In the genomic region with DNA sequence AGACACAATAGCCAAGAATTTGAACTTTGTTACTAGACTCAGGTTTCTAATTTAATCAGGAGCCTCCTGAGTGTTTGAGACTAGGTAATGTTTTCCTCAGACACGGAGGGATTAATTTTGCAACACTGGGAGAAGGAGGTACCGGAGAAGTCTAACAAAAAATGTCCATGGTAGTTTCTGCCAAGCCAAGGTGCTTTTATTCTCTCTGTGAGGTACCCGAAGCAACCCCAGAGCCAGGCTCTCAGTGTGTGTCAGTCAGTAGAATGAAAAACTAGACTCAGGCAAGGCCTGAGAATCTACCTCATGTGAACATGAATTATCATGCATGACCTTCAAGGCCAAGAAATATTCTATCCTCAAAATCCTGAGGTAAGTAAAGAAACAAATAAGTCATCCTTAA, we compare ENCODE assay signal across 24 cellular contexts.
"Had no signal": no experiment of that assay in that cellular context is flagged by ENCODE, and none has a peak within 500 bp of the region (broad histone marks: within the 10 kb centered on the region; RNA-seq: fewer than 3 reads in every experiment).

No MANE protein-coding gene starts in this region.

- H3K4me2 ChIP-seq: hepatocyte, neural progenitor cell had no signal

- H2AFZ ChIP-seq: hepatocyte, neural progenitor cell had no signal

- H3K9me3 ChIP-seq: esophagus muscularis mucosa, gastroesophageal sphincter, heart left ventricle, prostate gland, right atrium auricular region, sigmoid colon, stomach, testis, tibial artery had no signal

- H3K79me2 ChIP-seq: hepatocyte had no signal

- H3K27ac Mint-ChIP-seq: natural killer cell; stimulated activated effector memory CD8-positive, alpha-beta T cell treated with anti-CD3 and anti-CD28 coated beads, Interleukin-12 subunit alpha, Interleukin-12 subunit beta, amount 100 ng/mL, for 72 hours; type B pancreatic cell had no signal

- H3K4me1 Mint-ChIP-seq: central memory CD8-positive, alpha-beta T cell; natural killer cell; stimulated activated effector memory CD8-positive, alpha-beta T cell treated with anti-CD3 and anti-CD28 coated beads, Interleukin-12 subunit alpha, Interleukin-12 subunit beta, amount 100 ng/mL, for 72 hours had no signal

- ATAC-seq: foreskin keratinocyte; gastroesophageal sphincter; heart left ventricle; left lobe of liver; natural killer cell; stimulated activated effector memory CD8-positive, alpha-beta T cell treated with anti-CD3 and anti-CD28 coated beads, Interleukin-12 subunit alpha, Interleukin-12 subunit beta, amount 100 ng/mL, for 72 hours had no signal

- DNase-seq: dermis blood vessel endothelial cell; foreskin keratinocyte; heart left ventricle; kidney; mesenchymal stem cell; natural killer cell; sigmoid colon; stimulated activated CD4-positive, alpha-beta T cell treated with anti-CD3 and anti-CD28 coated beads, Interleukin-2, amount 100 ng/mL, for 24 hours; stimulated activated CD4-positive, alpha-beta T cell treated with anti-CD3 and anti-CD28 coated beads, Interleukin-4, amount 100 ng/mL, for 24 hours; stimulated activated naive CD4-positive, alpha-beta T cell treated with Interleukin-2 at 50 U/mL for 16 hours; stomach; testis; tibial artery had no signal

- H3K27me3 ChIP-seq: esophagus muscularis mucosa, foreskin keratinocyte, gastroesophageal sphincter, heart left ventricle, hepatocyte, neural progenitor cell, right atrium auricular region, sigmoid colon, stomach, testis, tibial artery had no signal

- H3K9me3 Mint-ChIP-seq: central memory CD8-positive, alpha-beta T cell; neural progenitor cell; stimulated activated effector memory CD8-positive, alpha-beta T cell treated with anti-CD3 and anti-CD28 coated beads, Interleukin-12 subunit alpha, Interleukin-12 subunit beta, amount 100 ng/mL, for 72 hours; type B pancreatic cell had no signal

- H3K36me3 Mint-ChIP-seq: natural killer cell; stimulated activated effector memory CD8-positive, alpha-beta T cell treated with anti-CD3 and anti-CD28 coated beads, Interleukin-12 subunit alpha, Interleukin-12 subunit beta, amount 100 ng/mL, for 72 hours; type B pancreatic cell had no signal

- H3K27me3 Mint-ChIP-seq: central memory CD8-positive, alpha-beta T cell; type B pancreatic cell had no signal

- H3K9ac ChIP-seq: neural progenitor cell had no signal

- H3K4me1 ChIP-seq: esophagus muscularis mucosa, foreskin keratinocyte, right atrium auricular region, sigmoid colon, testis had no signal

- H3K36me3 ChIP-seq: esophagus muscularis mucosa, gastroesophageal sphincter, heart left ventricle, neural progenitor cell, prostate gland, right atrium auricular region, sigmoid colon, stomach, tibial artery had no signal

- H3K4me3 Mint-ChIP-seq: central memory CD8-positive, alpha-beta T cell; natural killer cell; neural progenitor cell; stimulated activated effector memory CD8-positive, alpha-beta T cell treated with anti-CD3 and anti-CD28 coated beads, Interleukin-12 subunit alpha, Interleukin-12 subunit beta, amount 100 ng/mL, for 72 hours; type B pancreatic cell had no signal

- H3K4me3 ChIP-seq: coronary artery, esophagus muscularis mucosa, gastroesophageal sphincter, heart left ventricle, hepatocyte, neural progenitor cell, prostate gland, right atrium auricular region, sigmoid colon, stomach, testis, tibial artery had no signal

- H3K27ac ChIP-seq: coronary artery, esophagus muscularis mucosa, foreskin keratinocyte, gastroesophageal sphincter, heart left ventricle, hepatocyte, neural progenitor cell, prostate gland, right atrium auricular region, sigmoid colon, stomach, testis, tibial artery had no signal
